Comparison of ENCODE assay signal across 1 cellular context in the genomic region with DNA sequence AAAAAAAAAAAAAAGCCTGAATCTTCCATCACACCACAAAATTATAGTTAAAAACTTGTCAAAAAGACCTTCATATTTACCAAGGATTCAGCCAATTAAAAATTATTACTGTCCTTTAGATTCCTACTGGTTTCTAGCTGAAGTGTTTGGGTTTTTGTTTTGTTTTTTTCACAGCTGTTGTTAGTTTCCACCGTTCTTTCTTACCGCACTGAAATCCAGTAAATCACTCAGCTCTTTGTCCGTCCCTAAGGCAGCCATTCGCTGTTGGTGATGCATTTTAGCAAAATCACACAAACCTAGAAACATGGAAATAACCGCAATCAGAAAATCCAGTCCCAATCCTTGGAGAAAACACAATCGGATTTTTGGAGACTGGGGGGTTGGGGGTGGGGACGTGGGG.
TF ChIP-seq lines count a peak whose summit lies in the region.

No MANE protein-coding gene starts in this region.

TF ChIP-seq in A549, 52 proteins besides CTCF, POLR2A, EP300 and RAD21 (continued from another document):
- TF ChIP-seq, protein P1, sequence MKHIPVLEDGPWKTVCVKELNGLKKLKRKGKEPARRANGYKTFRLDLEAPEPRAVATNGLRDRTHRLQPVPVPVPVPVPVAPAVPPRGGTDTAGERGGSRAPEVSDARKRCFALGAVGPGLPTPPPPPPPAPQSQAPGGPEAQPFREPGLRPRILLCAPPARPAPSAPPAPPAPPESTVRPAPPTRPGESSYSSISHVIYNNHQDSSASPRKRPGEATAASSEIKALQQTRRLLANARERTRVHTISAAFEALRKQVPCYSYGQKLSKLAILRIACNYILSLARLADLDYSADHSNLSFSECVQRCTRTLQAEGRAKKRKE (CRISPR knock-in tag; IDR thresholded peaks at IDR 0.05; ENCODE audit: low read depth) = no peak
- TF ChIP-seq JUNB (IDR thresholded peaks at IDR 0.05) (no peak), MAZ (IDR thresholded peaks at IDR 0.05; ENCODE audit: borderline replicate concordance, low read depth, low read length) (no peak), MYC (IDR thresholded peaks at IDR 0.05; ENCODE audit: borderline replicate concordance, low read length) (no peak), TP53 (CRISPR knock-in tag; IDR thresholded peaks at IDR 0.05) (no peak), ZNF302 (CRISPR knock-in tag; IDR thresholded peaks at IDR 0.05) (no peak)
- TF ChIP-seq, protein P2, sequence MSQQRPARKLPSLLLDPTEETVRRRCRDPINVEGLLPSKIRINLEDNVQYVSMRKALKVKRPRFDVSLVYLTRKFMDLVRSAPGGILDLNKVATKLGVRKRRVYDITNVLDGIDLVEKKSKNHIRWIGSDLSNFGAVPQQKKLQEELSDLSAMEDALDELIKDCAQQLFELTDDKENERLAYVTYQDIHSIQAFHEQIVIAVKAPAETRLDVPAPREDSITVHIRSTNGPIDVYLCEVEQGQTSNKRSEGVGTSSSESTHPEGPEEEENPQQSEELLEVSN (IDR thresholded peaks at IDR 0.05; ENCODE audit: borderline replicate concordance, low read depth) = no peak
